In the genomic region with DNA sequence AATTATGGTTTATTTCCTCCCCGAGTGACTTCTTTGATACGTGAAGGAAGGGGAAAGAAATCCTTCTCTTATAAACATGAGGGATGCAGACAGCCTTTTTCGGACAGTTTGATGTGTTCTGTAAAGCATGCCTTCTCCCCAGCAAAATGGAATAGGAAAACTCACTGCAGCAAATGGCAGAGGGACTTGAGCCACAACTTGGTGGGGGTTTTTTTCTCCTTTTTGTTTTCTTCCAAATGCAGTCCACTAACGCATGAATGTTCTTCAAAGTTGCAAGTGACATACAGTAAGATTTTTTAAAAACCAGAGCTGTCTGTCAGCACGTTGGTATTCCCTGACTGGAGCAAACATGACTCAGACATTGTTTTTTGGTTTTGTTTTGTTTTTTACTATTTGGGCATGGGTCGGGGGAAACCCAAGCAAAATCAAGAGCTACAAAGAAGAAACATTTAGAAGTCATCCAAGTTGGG, we compare ENCODE assay signal across 8 cellular contexts. TPM values are rescaled to one million over a fixed set of nuclear protein-coding genes. Genes with fewer than 3 reads are reported as not detected.
DNase-seq lines count a peak whose midpoint lies in the region; ATAC-seq, FAIRE-seq and TF ChIP-seq lines count a peak whose summit lies in the region.

No MANE protein-coding gene starts in this region.

- H4K20me1 ChIP-seq in PC-3 (ENCODE audit: low read length) = no peaks in the 10 kb centered on the region
- peaks cover 2% of the 10 kb centered on the region for H4K20me1 ChIP-seq in endothelial cell of umbilical vein (replicated peaks; ENCODE audit: control insufficient read depth, extremely low read depth, insufficient read depth, low read length)

- H3K4me1 ChIP-seq in Caco-2 = no peaks in the 10 kb centered on the region; the same call in 1 of the 2 replicates
- peaks cover 27% of the 10 kb centered on the region for H3K4me1 ChIP-seq in PC-3 (ENCODE audit: insufficient read depth, low read length)
- H3K4me1 ChIP-seq in endothelial cell of umbilical vein (ENCODE audit: control insufficient read depth, extremely low read depth, insufficient read depth, low read length) = peaks cover 16% of the 10 kb centered on the region

- H3K79me2 ChIP-seq in PC-3 (ENCODE audit: low read length) (peaks cover 32% of the 10 kb centered on the region), endothelial cell of umbilical vein (ENCODE audit: control insufficient read depth, insufficient read depth, low read length) (peaks cover 36% of the 10 kb centered on the region)

- TF ChIP-seq POLR2A in endothelial cell of umbilical vein (IDR thresholded peaks at IDR 0.05; ENCODE audit: low read depth, low read length) = no peak

- no peaks in the 10 kb centered on the region for H3K9me3 Mint-ChIP-seq in Caco-2 (ENCODE audit: unreplicated experiment)

- TF ChIP-seq CTCF in Caco-2 (IDR thresholded peaks at IDR 0.05; ENCODE audit: insufficient read depth in 1 of 2, low read depth in 1 of 2, low read length in 1 of 2, severe bottlenecking in 1 of 2, unreplicated experiment in 1 of 2) (no peak), PC-3 (conservative IDR thresholded peaks at IDR 0.05; ENCODE audit: low read depth, low read length) (no peak), endothelial cell of umbilical vein (IDR thresholded peaks at IDR 0.05; ENCODE audit: extremely low read depth in 1 of 2, insufficient read depth in 1 of 2, low read depth in 1 of 2, low read length in 2 of 2) (no peak), omental fat pad (IDR thresholded peaks at IDR 0.05) (no peak)

- H3F3A ChIP-seq in PC-3 (ENCODE audit: low read length, unreplicated experiment) = no peaks in the 10 kb centered on the region

- no peak for DNase-seq in Caco-2
- DNase-seq in PC-3 = peak; percentile 22
- DNase-seq in endothelial cell of umbilical vein (ENCODE audit: low read depth, low spot score) = no peak
- DNase-seq in omental fat pad (ENCODE audit: low spot score) = no peak
- no peak for DNase-seq in CD1c-positive myeloid dendritic cell (ENCODE audit: extremely low spot score)
- DNase-seq in SHP77 treated with DMSO at 0.1 percent for 48 hours (lab: John Stamatoyannopoulos, UW) = no peak
- no peak for DNase-seq in NCI-H526 (lab: John Stamatoyannopoulos, UW)
- DNase-seq in kidney tubule cell (ENCODE audit: low spot score) = no peak

- H3K4me2 ChIP-seq in PC-3 (ENCODE audit: low read length) (peak overlapping the region; percentile 91), endothelial cell of umbilical vein (ENCODE audit: insufficient read depth, low read length) (peak overlapping the region; percentile 90)

- peak; percentile 66 for FAIRE-seq in endothelial cell of umbilical vein (lab: Jason Lieb, UNC)

- ATAC-seq in PC-3 (peak; percentile 23), omental fat pad (ENCODE audit: low FRiP score) (peak; percentile 1)

- H3K9me1 ChIP-seq in endothelial cell of umbilical vein (replicated peaks; ENCODE audit: control insufficient read depth, extremely low read depth, insufficient read depth, low read length) = no peaks in the 10 kb centered on the region

- no peaks in the 10 kb centered on the region for H3K36me3 ChIP-seq in Caco-2 (ENCODE audit: control insufficient read depth, insufficient read depth, low read length)
- no peaks in the 10 kb centered on the region for H3K36me3 ChIP-seq in PC-3 (ENCODE audit: low read depth, low read length)
- H3K36me3 ChIP-seq in endothelial cell of umbilical vein (ENCODE audit: control insufficient read depth in 2 of 2, extremely low read depth in 1 of 2, insufficient read depth in 2 of 2, low read length in 2 of 2) = no peaks in the 10 kb centered on the region

- dilution Hi-C loops in endothelial cell of umbilical vein (cut with MboI; ENCODE audit: extremely low pct_ligation_motif_present, low sequenced_read_pairs) = no loop called here

- CTCF ChIA-PET in Caco-2 (lab: Charles Lee) (interaction anchor here (0.6 kb wide), 2 partner anchors 11 to 15 kb away, joined by 3 to 4 read pairs; no protein-coding TSS in a partner anchor), PC-3 (lab: Charles Lee) (no interaction called here), endothelial cell of umbilical vein (lab: Charles Lee) (interaction anchor here (0.8 to 2.3 kb wide), 4 partner anchors 11 to 99 kb away, joined by 3 to 16 read pairs (median 4); a partner anchor contains a TSS)

- H3K4me1 Mint-ChIP-seq in Caco-2 (ENCODE audit: low read depth, unreplicated experiment) = peaks cover 15% of the 10 kb centered on the region

- intact Hi-C loops in Caco-2 (cut with micrococcal nuclease; ENCODE audit: unreplicated experiment) = loop anchor here (5.0 kb wide), 2 partner anchors 97 to 153 kb away; a partner anchor contains a TSS
- intact Hi-C loops in PC-3 (cut with micrococcal nuclease) = loop anchor here (2.0 to 10.0 kb wide), 2 partner anchors 99 to 515 kb away; a partner anchor contains a TSS
- intact Hi-C loops in endothelial cell of umbilical vein (cut with micrococcal nuclease) = loop anchor here (1.0 kb wide), 2 partner anchors 138 to 197 kb away; a partner anchor contains a TSS

- peak overlapping the region; percentile 54 for H3K9ac ChIP-seq in PC-3 (ENCODE audit: low read length)
- peak overlapping the region; percentile 36 for H3K9ac ChIP-seq in endothelial cell of umbilical vein (replicated peaks; ENCODE audit: extremely low read depth, insufficient read depth, low read length)

- BruUV-seq in Caco-2 (replicated peaks; lab: Mats Ljungman, UMichigan) (no TSS peak), PC-3 (replicated peaks; lab: Mats Ljungman, UMichigan) (no TSS peak), endothelial cell of umbilical vein (replicated peaks; lab: Mats Ljungman, UMichigan) (no TSS peak)

- no peak overlapping the region for H3K27ac Mint-ChIP-seq in Caco-2 (ENCODE audit: unreplicated experiment)

- H3K27ac ChIP-seq in PC-3 (ENCODE audit: low read length) (no peak overlapping the region), endothelial cell of umbilical vein (ENCODE audit: insufficient read depth, low read depth, low read length) (peak overlapping the region; percentile 18)

- POLR2A ChIA-PET in Caco-2 (lab: Charles Lee) (no interaction called here), PC-3 (lab: Charles Lee; ENCODE audit: unreplicated experiment) (no interaction called here), endothelial cell of umbilical vein (lab: Charles Lee) (interaction anchor here (0.7 to 1.9 kb wide), 4 partner anchors 10 to 188 kb away, joined by 3 to 7 read pairs (median 5); a partner anchor contains a TSS)

- H3K9me2 ChIP-seq in PC-3 (replicated peaks; ENCODE audit: low read length) = no peaks in the 10 kb centered on the region

- H2AFZ ChIP-seq in PC-3 (ENCODE audit: low read length) = peak overlapping the region; percentile 96
- H2AFZ ChIP-seq in endothelial cell of umbilical vein (ENCODE audit: low read depth, low read length) = peak overlapping the region; percentile 83

- H3K36me3 Mint-ChIP-seq in Caco-2 (ENCODE audit: insufficient read depth, unreplicated experiment) = no peaks in the 10 kb centered on the region

- H3K27me3 ChIP-seq in Caco-2 (replicated peaks; ENCODE audit: control insufficient read depth, insufficient read depth, low read length) (no peaks in the 10 kb centered on the region), PC-3 (ENCODE audit: low read length) (no peaks in the 10 kb centered on the region), endothelial cell of umbilical vein (ENCODE audit: control insufficient read depth in 2 of 2, insufficient read depth in 2 of 2, low read length in 2 of 2) (peaks cover 0 to 4% of the 10 kb centered on the region in 2 experiments)

- peak overlapping the region; percentile 74 for H3K4me3 ChIP-seq in Caco-2 (ENCODE audit: low read depth, low read length)
- H3K4me3 ChIP-seq in PC-3 (ENCODE audit: low read length) = peak overlapping the region; percentile 82
- peak overlapping the region; percentile 64 to 99 (median 76) for H3K4me3 ChIP-seq in endothelial cell of umbilical vein (replicated peaks in 1 of 3; ENCODE audit: insufficient read depth in 1 of 3, low read depth in 1 of 3, low read length in 3 of 3)

- no peaks in the 10 kb centered on the region for H3K9me3 ChIP-seq in Caco-2
- no peaks in the 10 kb centered on the region for H3K9me3 ChIP-seq in PC-3 (ENCODE audit: low read length)
- H3K9me3 ChIP-seq in endothelial cell of umbilical vein (replicated peaks; ENCODE audit: control insufficient read depth, insufficient read depth, low read length) = no peaks in the 10 kb centered on the region

- peak overlapping the region; percentile 93 for H3K4me3 Mint-ChIP-seq in Caco-2 (ENCODE audit: unreplicated experiment)

- H3K27me3 Mint-ChIP-seq in Caco-2 (ENCODE audit: insufficient read depth, unreplicated experiment) = peaks cover 11% of the 10 kb centered on the region

TF ChIP-seq in endothelial cell of umbilical vein, 7 proteins besides CTCF, POLR2A, EP300 and RAD21:
- no peak for TF ChIP-seq POLR2AphosphoS5 (IDR thresholded peaks at IDR 0.05; ENCODE audit: insufficient read depth, low read depth, low read length)
- TF ChIP-seq EZH2 (IDR thresholded peaks at IDR 0.05; ENCODE audit: borderline replicate concordance, low read depth, low read length, severe bottlenecking) = no peak
- no peak for TF ChIP-seq MYC (IDR thresholded peaks at IDR 0.05; ENCODE audit: low read depth, low read length)
- no peak for TF ChIP-seq GATA2 (IDR thresholded peaks at IDR 0.05; ENCODE audit: insufficient read depth, insufficient read length, low read depth, low read length)
- TF ChIP-seq, protein P1, sequence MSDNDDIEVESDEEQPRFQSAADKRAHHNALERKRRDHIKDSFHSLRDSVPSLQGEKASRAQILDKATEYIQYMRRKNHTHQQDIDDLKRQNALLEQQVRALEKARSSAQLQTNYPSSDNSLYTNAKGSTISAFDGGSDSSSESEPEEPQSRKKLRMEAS (IDR thresholded peaks at IDR 0.05; ENCODE audit: insufficient read depth, insufficient read length) = no peak
- no peak for TF ChIP-seq JUN (IDR thresholded peaks at IDR 0.05; ENCODE audit: borderline replicate concordance, insufficient read depth, insufficient read length, low read depth)
- TF ChIP-seq FOS (IDR thresholded peaks at IDR 0.05; ENCODE audit: borderline replicate concordance, insufficient read depth, low read length) = no peak

RNA-seq across cellular contexts. Expression of a gene that starts 0.6 kb away (rescaled TPM):
- total RNA-seq in Caco-2 (2022) = 6.4 and 7.7 TPM in 2 replicates
- 21.6 and 28.7 TPM in 2 replicates for total RNA-seq in PC-3 (2014; rRNA removed)
- total RNA-seq in endothelial cell of umbilical vein = 76.8 and 77.4 TPM in 2 replicates
- 14.8 and 21.1 TPM in 2 replicates for polyA plus RNA-seq in endothelial cell of umbilical vein
- polyA plus RNA-seq in endothelial cell of umbilical vein (2011; cell fraction: cytosol; rRNA removed) = 20.2 and 22.4 TPM in 2 replicates
- 60.7 and 81.0 TPM in 2 replicates for polyA plus RNA-seq in endothelial cell of umbilical vein (2011; cell fraction: nucleus; rRNA removed)
- 36.1 and 52.3 TPM in 2 replicates for polyA plus RNA-seq in endothelial cell of umbilical vein (2012)
- polyA minus RNA-seq in endothelial cell of umbilical vein = 104 and 121 TPM in 2 replicates
- polyA minus RNA-seq in endothelial cell of umbilical vein (2011; cell fraction: cytosol; rRNA and poly(A)+ RNA removed) = 29.4 TPM
- polyA minus RNA-seq in endothelial cell of umbilical vein (2011; cell fraction: nucleus; rRNA and poly(A)+ RNA removed) = 122 and 172 TPM in 2 replicates
- total RNA-seq in omental fat pad = 100 to 1,000 TPM in 1 of 4 donors, 10 to 100 TPM in 3; 38.0 to 141 (median 64.3) TPM
